In genomic region chrX:134646170-134646569, GRCh38 we compare ENCODE assay signal across 3 cellular contexts.
TF ChIP-seq lines count a peak whose summit lies in the region.

No MANE protein-coding gene starts in this region.

TF ChIP-seq in A549, 52 proteins besides CTCF, POLR2A, EP300 and RAD21:
- no peak for TF ChIP-seq PBX3 (IDR thresholded peaks at IDR 0.05)
- no peak for TF ChIP-seq NPAS2 (CRISPR knock-in tag; IDR thresholded peaks at IDR 0.05; ENCODE audit: borderline replicate concordance)
- TF ChIP-seq JUNB (IDR thresholded peaks at IDR 0.05): no peak
- no peak for TF ChIP-seq USF2 (IDR thresholded peaks at IDR 0.05)
- no peak for TF ChIP-seq KDM5A (IDR thresholded peaks at IDR 0.05)
- no peak for TF ChIP-seq ZSCAN20 (CRISPR knock-in tag; IDR thresholded peaks at IDR 0.05)
- TF ChIP-seq ZFP36 (IDR thresholded peaks at IDR 0.05; ENCODE audit: borderline replicate concordance, partially characterized antibody): no peak
- TF ChIP-seq FOSB (CRISPR knock-in tag; IDR thresholded peaks at IDR 0.05): no peak
- no peak for TF ChIP-seq PHF8 (IDR thresholded peaks at IDR 0.05; ENCODE audit: borderline replicate concordance, low read depth)
- no peak for TF ChIP-seq REST (IDR thresholded peaks at IDR 0.05)
- TF ChIP-seq ATOH8 (CRISPR knock-in tag; IDR thresholded peaks at IDR 0.05; ENCODE audit: low read depth): no peak
- TF ChIP-seq FOXS1 (CRISPR knock-in tag; IDR thresholded peaks at IDR 0.05): no peak
- TF ChIP-seq HEYL (CRISPR knock-in tag; IDR thresholded peaks at IDR 0.05): no peak

TF ChIP-seq in IMR-90, 13 proteins besides CTCF, POLR2A, EP300 and RAD21:
- TF ChIP-seq CHD1 (IDR thresholded peaks at IDR 0.05; ENCODE audit: low read depth, low read length) (no peak), MXI1 (IDR thresholded peaks at IDR 0.05; ENCODE audit: borderline replicate concordance, low read depth, low read length) (no peak), MAFK (IDR thresholded peaks at IDR 0.05; ENCODE audit: low read depth, low read length) (0 out of 2 replicates have a peak, but pooled peaks have one; percentile 20), USF2 (IDR thresholded peaks at IDR 0.05; ENCODE audit: low read depth, low read length) (no peak), CEBPB (IDR thresholded peaks at IDR 0.05; ENCODE audit: low read depth, low read length) (no peak), NFE2L2 (IDR thresholded peaks at IDR 0.05; ENCODE audit: low read depth, low read length) (no peak)
TF ChIP-seq in IMR-90: peak in this region for 1.

TF ChIP-seq in K562, 482 proteins besides CTCF, POLR2A, EP300 and RAD21:
- TF ChIP-seq MAFF (IDR thresholded peaks at IDR 0.05; ENCODE audit: low read length): peak; percentile 55; the same call in 1 of the 2 replicates
- peak; percentile 69; the same call in 1 of the 2 replicates for TF ChIP-seq C11orf30 (IDR thresholded peaks at IDR 0.05; ENCODE audit: low read depth)
- no peak for TF ChIP-seq HDAC6 (IDR thresholded peaks at IDR 0.05; ENCODE audit: low read depth, low read length)
- peak; percentile 36; the same call in 1 of the 2 replicates for TF ChIP-seq MAFK (IDR thresholded peaks at IDR 0.05; ENCODE audit: low read length)
- TF ChIP-seq ZNF316 (IDR thresholded peaks at IDR 0.05): peak; percentile 52
- TF ChIP-seq MAFG (tag; conservative IDR thresholded peaks at IDR 0.05): peak; percentile 66
TF ChIP-seq in K562: peak in this region for 5.
